In genomic region chr9:134531251-134531970, GRCh38 we compare ENCODE assay signal across 21 cellular contexts.
"Had no signal": no experiment of that assay in that cellular context is flagged by ENCODE, and none has a peak within 500 bp of the region (broad histone marks: within the 10 kb centered on the region; RNA-seq: fewer than 3 reads in every experiment).

No MANE protein-coding gene starts in this region.

- DNase-seq: activated CD4-positive, alpha-beta T cell treated with anti-CD3 and anti-CD28 coated beads, Interleukin-2, amount 10 ng/mL, durations not matched to agents 24 days and 14 days; activated CD8-positive, alpha-beta T cell treated with anti-CD3 and anti-CD28 coated beads for 36 hours; activated naive CD4-positive, alpha-beta T cell treated with anti-CD3 and anti-CD28 coated beads, Interleukin-2, amount 50 U/mL, for 16 hours; activated T-cell treated with anti-CD3 and anti-CD28 coated beads, Interleukin-2, amount 50 U/mL, for 24 hours; dermis blood vessel endothelial cell; effector memory CD4-positive, alpha-beta T cell; left lung; midbrain; nephron progenitor cell; nucleus accumbens; retina; stimulated activated CD4-positive, alpha-beta T cell treated with anti-CD3 and anti-CD28 coated beads, Interleukin-1b, Interleukin-23, amount 100 ng/mL, for 48 hours; stimulated activated CD8-positive, alpha-beta memory T cell treated with anti-CD3 and anti-CD28 coated beads, Interleukin-4, amount 100 ng/mL, for 48 hours; stimulated activated naive CD4-positive, alpha-beta T cell; T-helper 1 cell; T-helper 9 cell had no signal

- H3K27ac ChIP-seq: cardiac muscle cell, esophagus muscularis mucosa, left lung, tibial nerve had no signal

- FAIRE-seq: endothelial cell of umbilical vein, frontal cortex had no signal

- H3K27me3 ChIP-seq: cardiac muscle cell had no signal

- H3K36me3 ChIP-seq: cardiac muscle cell, esophagus muscularis mucosa, left lung, tibial nerve had no signal

- H3K4me1 ChIP-seq: left lung had no signal

- H3K4me3 ChIP-seq: cardiac muscle cell, esophagus muscularis mucosa, left lung, tibial nerve had no signal
